ENCODE assay signal across 9 cellular contexts in genomic region chr9:90107021-90107771, GRCh38.
DNase-seq lines count a peak whose midpoint lies in the region; ATAC-seq lines count a peak whose summit lies in the region.
"Had no signal": no experiment of that assay in that cellular context is flagged by ENCODE, and none has a peak within 500 bp of the region (broad histone marks: within the 10 kb centered on the region; RNA-seq: fewer than 3 reads in every experiment).

No MANE protein-coding gene starts in this region.

- no peaks in the 10 kb centered on the region for H3K9me3 ChIP-seq in muscle layer of colon (ENCODE audit: low read length)

- no peaks in the 10 kb centered on the region for H3K36me3 ChIP-seq in muscle layer of colon (ENCODE audit: insufficient read depth, low read length)

- H3K27me3 ChIP-seq in muscle layer of colon (ENCODE audit: control insufficient read depth in 1 of 2, insufficient read depth in 2 of 2, low read length in 2 of 2): no peaks in the 10 kb centered on the region

- peak; percentile 94 for DNase-seq in DMS153 (lab: John Stamatoyannopoulos, UW)
- peak; percentile 43 for DNase-seq in NCI-H2081 treated with DMSO at 0.1 percent for 48 hours (lab: John Stamatoyannopoulos, UW)
- peak; percentile 98 for DNase-seq in cerebellar cortex (ENCODE audit: low spot score)
- no peak for DNase-seq in SIG-M5 treated with dmso at 0.1 percent for 504 hours (lab: John Stamatoyannopoulos, UW; ENCODE audit: unreplicated experiment)
- DNase-seq in globus pallidus (ENCODE audit: low spot score): no peak

- H3K4me3 ChIP-seq in muscle layer of colon (ENCODE audit: low read depth in 1 of 2, low read length in 2 of 2): no peak overlapping the region
- H3K4me3 ChIP-seq: coronary artery had no signal

- ATAC-seq in GM21423 (IDR thresholded peaks at IDR 0.05; ENCODE audit: unreplicated experiment) (no peak), GM21528 (IDR thresholded peaks at IDR 0.05; ENCODE audit: low FRiP score, unreplicated experiment) (no peak)

- H3K9ac ChIP-seq in muscle layer of colon (ENCODE audit: low read length): no peak overlapping the region

- peak overlapping the region; percentile 35 for H3K27ac ChIP-seq in muscle layer of colon (ENCODE audit: low read depth, low read length)
- H3K27ac ChIP-seq: coronary artery had no signal

- peaks cover 23% of the 10 kb centered on the region for H3K4me1 ChIP-seq in muscle layer of colon (ENCODE audit: insufficient read depth, low read length)

Comparison
In these comparisons a context has a peak if more than half of its experiments do, and no peak if none do; other contexts are left out.
1. DNase-seq: peak in DMS153 (single experiment), NCI-H2081 treated with DMSO at 0.1 percent for 48 hours (single experiment) and cerebellar cortex (single experiment); none in SIG-M5 treated with dmso at 0.1 percent for 504 hours (single experiment) and globus pallidus (single experiment).